ENCODE assay signal across 8 cellular contexts in genomic region chrX:68831405-68832100, GRCh38. TPM values are rescaled to one million over a fixed set of nuclear protein-coding genes. Genes with fewer than 3 reads are reported as not detected.
DNase-seq lines count a peak whose midpoint lies in the region; ATAC-seq and TF ChIP-seq lines count a peak whose summit lies in the region.

No MANE protein-coding gene starts in this region.

- no peaks in the 10 kb centered on the region for H3K9me3 Mint-ChIP-seq in activated T-helper 1 cell treated with anti-CD3 and anti-CD28 coated beads, Interleukin-12 subunit alpha, Interleukin-12 subunit beta, Interleukin-2, Interleukin-4 antibody, amounts not matched to agents 30 ng/mL and 10 ng/mL and 1 ng/mL, durations not matched to agents 14 hours and 24 hours and 36 hours

- intact Hi-C loops in activated T-helper 1 cell treated with anti-CD3 and anti-CD28 coated beads, Interleukin-12 subunit alpha, Interleukin-12 subunit beta, Interleukin-2, Interleukin-4 antibody, amounts not matched to agents 30 ng/mL and 10 ng/mL and 1 ng/mL, durations not matched to agents 14 hours and 24 hours and 36 hours (cut with micrococcal nuclease) = no loop called here
- intact Hi-C loops in aorta (cut with DNase I) = loop anchor here (5.0 to 10.0 kb wide), 3 partner anchors 66 to 163 kb away; no protein-coding TSS in a partner anchor

- H3K9ac ChIP-seq in HUES6 (ENCODE audit: low read length) (peak overlapping the region; percentile 27), iPS-15b (ENCODE audit: low read depth, low read length) (no peak overlapping the region), skeletal muscle tissue (ENCODE audit: low read depth in 1 of 3, low read length in 3 of 3) (peak overlapping the region in 2 of 3 donors; percentile 45 to 53)

- H3K36me3 Mint-ChIP-seq in activated T-helper 1 cell treated with anti-CD3 and anti-CD28 coated beads, Interleukin-12 subunit alpha, Interleukin-12 subunit beta, Interleukin-2, Interleukin-4 antibody, amounts not matched to agents 30 ng/mL and 10 ng/mL and 1 ng/mL, durations not matched to agents 14 hours and 24 hours and 36 hours (ENCODE audit: low read depth) = no peaks in the 10 kb centered on the region

- TF ChIP-seq CTCF in WERI-Rb-1 (IDR thresholded peaks at IDR 0.05; ENCODE audit: low read depth, low read length) = no peak

- no peak for DNase-seq in activated T-helper 1 cell treated with anti-CD3 and anti-CD28 coated beads, Interleukin-12 subunit alpha, Interleukin-12 subunit beta, Interleukin-2, Interleukin-4 antibody, amounts not matched to agents 30 ng/mL and 10 ng/mL and 1 ng/mL, durations not matched to agents 14 hours and 24 hours and 36 hours (ENCODE audit: low spot score)
- DNase-seq in NCI-H82 treated with DMSO at 0.1 percent for 48 hours (lab: John Stamatoyannopoulos, UW; ENCODE audit: unreplicated experiment) = no peak
- no peak for DNase-seq in aorta
- no peak for DNase-seq in WERI-Rb-1

- H3K27ac ChIP-seq in HUES6 (ENCODE audit: low read depth, low read length) = no peak overlapping the region
- H3K27ac ChIP-seq in skeletal muscle tissue (ENCODE audit: low read depth, low read length) = no peak overlapping the region
- H3K27ac ChIP-seq in aorta (ENCODE audit: low read depth in 1 of 2, low read length in 2 of 2) = no peak overlapping the region
- no peak overlapping the region for H3K27ac ChIP-seq in WERI-Rb-1

- H3K4me1 Mint-ChIP-seq in activated T-helper 1 cell treated with anti-CD3 and anti-CD28 coated beads, Interleukin-12 subunit alpha, Interleukin-12 subunit beta, Interleukin-2, Interleukin-4 antibody, amounts not matched to agents 30 ng/mL and 10 ng/mL and 1 ng/mL, durations not matched to agents 14 hours and 24 hours and 36 hours (ENCODE audit: low read depth) = peaks cover 18% of the 10 kb centered on the region

- H3K27me3 Mint-ChIP-seq in activated T-helper 1 cell treated with anti-CD3 and anti-CD28 coated beads, Interleukin-12 subunit alpha, Interleukin-12 subunit beta, Interleukin-2, Interleukin-4 antibody, amounts not matched to agents 30 ng/mL and 10 ng/mL and 1 ng/mL, durations not matched to agents 14 hours and 24 hours and 36 hours (ENCODE audit: insufficient read depth) = peaks cover 15% of the 10 kb centered on the region

- H3K4me3 ChIP-seq in HUES6 (ENCODE audit: low read depth, low read length) = peak overlapping the region; percentile 67
- H3K4me3 ChIP-seq in iPS-15b (ENCODE audit: low read depth, low read length) = peak overlapping the region; percentile 27
- H3K4me3 ChIP-seq in skeletal muscle tissue (ENCODE audit: low read length in 3 of 3) = peak overlapping the region; percentile 45 to 49 (median 48)
- no peak overlapping the region for H3K4me3 ChIP-seq in aorta (ENCODE audit: low read length in 2 of 2)
- H3K4me3 ChIP-seq in WERI-Rb-1 (ENCODE audit: low read depth, low read length) = no peak overlapping the region

- H3K4me1 ChIP-seq in HUES6 (ENCODE audit: control insufficient read depth, insufficient read depth, low read length) (peaks cover 35% of the 10 kb centered on the region), iPS-15b (ENCODE audit: control insufficient read depth, insufficient read depth, low read length) (peaks cover 5% of the 10 kb centered on the region), skeletal muscle tissue (ENCODE audit: control insufficient read depth in 3 of 3, insufficient read depth in 3 of 3, low read length in 3 of 3) (peaks cover 3 to 34% (median 18%) of the 10 kb centered on the region in 3 donors), aorta (ENCODE audit: control insufficient read depth in 1 of 2, insufficient read depth in 2 of 2, low read length in 2 of 2) (no peaks in the 10 kb centered on the region)

- H3K9me3 ChIP-seq in HUES6 (ENCODE audit: control insufficient read depth, insufficient read depth, low read depth, low read length) (no peaks in the 10 kb centered on the region), iPS-15b (ENCODE audit: control insufficient read depth, insufficient read depth, low read length) (peaks cover 3% of the 10 kb centered on the region), skeletal muscle tissue (ENCODE audit: control insufficient read depth in 3 of 3, low read length in 3 of 3) (no peaks in the 10 kb centered on the region), aorta (ENCODE audit: control insufficient read depth, low read length) (no peaks in the 10 kb centered on the region), WERI-Rb-1 (ENCODE audit: severe bottlenecking) (no peaks in the 10 kb centered on the region)

- ATAC-seq in aorta (ENCODE audit: low FRiP score) (no peak), HG03354 (IDR thresholded peaks at IDR 0.05; ENCODE audit: poor library complexity, severe bottlenecking, unreplicated experiment) (no peak)

- WGBS in aorta, 2 donors = 6 to 20% methylated on average over 7 of the region's 7 CpGs

- H3K27me3 ChIP-seq in HUES6 (ENCODE audit: control insufficient read depth, insufficient read depth, low read length) (peaks cover 96% of the 10 kb centered on the region), iPS-15b (ENCODE audit: control insufficient read depth, insufficient read depth, low read length) (peaks cover 83% of the 10 kb centered on the region), skeletal muscle tissue (ENCODE audit: control insufficient read depth in 3 of 3, insufficient read depth in 3 of 3, low read length in 3 of 3) (no peaks in the 10 kb centered on the region), aorta (ENCODE audit: control insufficient read depth in 1 of 2, insufficient read depth in 2 of 2, low read length in 1 of 2) (no peaks in the 10 kb centered on the region), WERI-Rb-1 (ENCODE audit: insufficient read depth, low read depth, severe bottlenecking) (peaks cover 26% of the 10 kb centered on the region)

- H3K27ac Mint-ChIP-seq in activated T-helper 1 cell treated with anti-CD3 and anti-CD28 coated beads, Interleukin-12 subunit alpha, Interleukin-12 subunit beta, Interleukin-2, Interleukin-4 antibody, amounts not matched to agents 30 ng/mL and 10 ng/mL and 1 ng/mL, durations not matched to agents 14 hours and 24 hours and 36 hours = no peak overlapping the region

- no peaks in the 10 kb centered on the region for H3K36me3 ChIP-seq in HUES6 (ENCODE audit: control insufficient read depth, insufficient read depth, low read length)
- no peaks in the 10 kb centered on the region for H3K36me3 ChIP-seq in iPS-15b (ENCODE audit: control insufficient read depth, insufficient read depth, low read length)
- H3K36me3 ChIP-seq in skeletal muscle tissue (ENCODE audit: control insufficient read depth in 3 of 3, insufficient read depth in 3 of 3, low read length in 3 of 3) = no peaks in the 10 kb centered on the region
- H3K36me3 ChIP-seq in aorta (ENCODE audit: control insufficient read depth in 1 of 2, insufficient read depth in 2 of 2, low read length in 1 of 2) = no peaks in the 10 kb centered on the region
- no peaks in the 10 kb centered on the region for H3K36me3 ChIP-seq in WERI-Rb-1

- peak overlapping the region; percentile 57 for H3K4me3 Mint-ChIP-seq in activated T-helper 1 cell treated with anti-CD3 and anti-CD28 coated beads, Interleukin-12 subunit alpha, Interleukin-12 subunit beta, Interleukin-2, Interleukin-4 antibody, amounts not matched to agents 30 ng/mL and 10 ng/mL and 1 ng/mL, durations not matched to agents 14 hours and 24 hours and 36 hours

RNA-seq across cellular contexts. Expression of gene EFNB1, which starts 2.7 kb away (rescaled TPM):
- total RNA-seq in activated T-helper 1 cell treated with anti-CD3 and anti-CD28 coated beads, Interleukin-12 subunit alpha, Interleukin-12 subunit beta, Interleukin-2, Interleukin-4 antibody, amounts not matched to agents 30 ng/mL and 10 ng/mL and 1 ng/mL, durations not matched to agents 14 hours and 24 hours and 36 hours = 7.3 and 8.0 TPM in 2 replicates
- 27.7 TPM for total RNA-seq in skeletal muscle tissue
- total RNA-seq in aorta = 10 to 100 TPM; 17.0 to 24.0 TPM
- polyA plus RNA-seq in aorta = 1 to 10 TPM; 3.6 to 5.6 TPM

Comparison
In these comparisons a context has a peak if more than half of its experiments do, and no peak if none do; other contexts are left out.
1. H3K4me3 ChIP-seq: peak in HUES6 (single experiment), iPS-15b (single experiment) and skeletal muscle tissue (3 of 3); none in aorta (0 of 2) and WERI-Rb-1 (single experiment).